ENCODE assay signal across 2 cellular contexts in the genomic region with DNA sequence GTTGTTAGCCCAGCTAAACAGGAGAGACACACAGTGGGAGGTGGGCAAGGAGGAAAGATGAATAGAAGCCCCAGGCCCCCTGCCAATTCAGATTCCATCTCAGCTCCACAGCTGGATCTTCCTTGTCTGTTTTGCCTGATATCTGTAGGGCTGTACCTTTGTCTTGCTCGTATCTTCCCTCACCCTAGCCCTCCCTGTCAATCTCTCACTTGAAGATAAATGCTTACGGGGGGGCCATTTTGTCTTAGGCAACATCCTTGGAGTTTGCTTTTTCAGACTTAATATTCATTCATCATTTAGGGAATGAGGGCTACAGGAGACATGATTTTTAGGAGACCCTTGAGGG.
TF ChIP-seq lines count a peak whose summit lies in the region.

No MANE protein-coding gene starts in this region.

TF ChIP-seq in A549, 52 proteins besides CTCF, POLR2A, EP300 and RAD21 (continued from another document):
- TF ChIP-seq, protein P1, sequence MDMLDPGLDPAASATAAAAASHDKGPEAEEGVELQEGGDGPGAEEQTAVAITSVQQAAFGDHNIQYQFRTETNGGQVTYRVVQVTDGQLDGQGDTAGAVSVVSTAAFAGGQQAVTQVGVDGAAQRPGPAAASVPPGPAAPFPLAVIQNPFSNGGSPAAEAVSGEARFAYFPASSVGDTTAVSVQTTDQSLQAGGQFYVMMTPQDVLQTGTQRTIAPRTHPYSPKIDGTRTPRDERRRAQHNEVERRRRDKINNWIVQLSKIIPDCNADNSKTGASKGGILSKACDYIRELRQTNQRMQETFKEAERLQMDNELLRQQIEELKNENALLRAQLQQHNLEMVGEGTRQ (IDR thresholded peaks at IDR 0.05) = no peak
- TF ChIP-seq, protein P2, sequence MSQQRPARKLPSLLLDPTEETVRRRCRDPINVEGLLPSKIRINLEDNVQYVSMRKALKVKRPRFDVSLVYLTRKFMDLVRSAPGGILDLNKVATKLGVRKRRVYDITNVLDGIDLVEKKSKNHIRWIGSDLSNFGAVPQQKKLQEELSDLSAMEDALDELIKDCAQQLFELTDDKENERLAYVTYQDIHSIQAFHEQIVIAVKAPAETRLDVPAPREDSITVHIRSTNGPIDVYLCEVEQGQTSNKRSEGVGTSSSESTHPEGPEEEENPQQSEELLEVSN (IDR thresholded peaks at IDR 0.05; ENCODE audit: borderline replicate concordance, low read depth) = no peak
- TF ChIP-seq CHD4 (IDR thresholded peaks at IDR 0.05; ENCODE audit: borderline replicate concordance) (no peak), SMC3 (IDR thresholded peaks at IDR 0.05) (no peak), KDM5A (IDR thresholded peaks at IDR 0.05) (no peak), ZSCAN20 (CRISPR knock-in tag; IDR thresholded peaks at IDR 0.05) (no peak), MAFK (IDR thresholded peaks at IDR 0.05; ENCODE audit: partially characterized antibody) (no peak), JUNB (IDR thresholded peaks at IDR 0.05) (no peak)
- TF ChIP-seq, protein P3, sequence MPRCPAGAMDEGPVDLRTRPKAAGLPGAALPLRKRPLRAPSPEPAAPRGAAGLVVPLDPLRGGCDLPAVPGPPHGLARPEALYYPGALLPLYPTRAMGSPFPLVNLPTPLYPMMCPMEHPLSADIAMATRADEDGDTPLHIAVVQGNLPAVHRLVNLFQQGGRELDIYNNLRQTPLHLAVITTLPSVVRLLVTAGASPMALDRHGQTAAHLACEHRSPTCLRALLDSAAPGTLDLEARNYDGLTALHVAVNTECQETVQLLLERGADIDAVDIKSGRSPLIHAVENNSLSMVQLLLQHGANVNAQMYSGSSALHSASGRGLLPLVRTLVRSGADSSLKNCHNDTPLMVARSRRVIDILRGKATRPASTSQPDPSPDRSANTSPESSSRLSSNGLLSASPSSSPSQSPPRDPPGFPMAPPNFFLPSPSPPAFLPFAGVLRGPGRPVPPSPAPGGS (IDR thresholded peaks at IDR 0.05) = no peak
TF ChIP-seq in A549: peak in this region for 0.

TF ChIP-seq in neural cell, 6 proteins besides CTCF, POLR2A, EP300 and RAD21 (continued from another document):
- TF ChIP-seq, protein P4, sequence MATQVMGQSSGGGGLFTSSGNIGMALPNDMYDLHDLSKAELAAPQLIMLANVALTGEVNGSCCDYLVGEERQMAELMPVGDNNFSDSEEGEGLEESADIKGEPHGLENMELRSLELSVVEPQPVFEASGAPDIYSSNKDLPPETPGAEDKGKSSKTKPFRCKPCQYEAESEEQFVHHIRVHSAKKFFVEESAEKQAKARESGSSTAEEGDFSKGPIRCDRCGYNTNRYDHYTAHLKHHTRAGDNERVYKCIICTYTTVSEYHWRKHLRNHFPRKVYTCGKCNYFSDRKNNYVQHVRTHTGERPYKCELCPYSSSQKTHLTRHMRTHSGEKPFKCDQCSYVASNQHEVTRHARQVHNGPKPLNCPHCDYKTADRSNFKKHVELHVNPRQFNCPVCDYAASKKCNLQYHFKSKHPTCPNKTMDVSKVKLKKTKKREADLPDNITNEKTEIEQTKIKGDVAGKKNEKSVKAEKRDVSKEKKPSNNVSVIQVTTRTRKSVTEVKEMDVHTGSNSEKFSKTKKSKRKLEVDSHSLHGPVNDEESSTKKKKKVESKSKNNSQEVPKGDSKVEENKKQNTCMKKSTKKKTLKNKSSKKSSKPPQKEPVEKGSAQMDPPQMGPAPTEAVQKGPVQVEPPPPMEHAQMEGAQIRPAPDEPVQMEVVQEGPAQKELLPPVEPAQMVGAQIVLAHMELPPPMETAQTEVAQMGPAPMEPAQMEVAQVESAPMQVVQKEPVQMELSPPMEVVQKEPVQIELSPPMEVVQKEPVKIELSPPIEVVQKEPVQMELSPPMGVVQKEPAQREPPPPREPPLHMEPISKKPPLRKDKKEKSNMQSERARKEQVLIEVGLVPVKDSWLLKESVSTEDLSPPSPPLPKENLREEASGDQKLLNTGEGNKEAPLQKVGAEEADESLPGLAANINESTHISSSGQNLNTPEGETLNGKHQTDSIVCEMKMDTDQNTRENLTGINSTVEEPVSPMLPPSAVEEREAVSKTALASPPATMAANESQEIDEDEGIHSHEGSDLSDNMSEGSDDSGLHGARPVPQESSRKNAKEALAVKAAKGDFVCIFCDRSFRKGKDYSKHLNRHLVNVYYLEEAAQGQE (IDR thresholded peaks at IDR 0.05; ENCODE audit: borderline replicate concordance) = no peak
- TF ChIP-seq EZH2 (IDR thresholded peaks at IDR 0.05; ENCODE audit: borderline replicate concordance, insufficient read depth, low read length, poor library complexity, severe bottlenecking) = no peak
